In the genomic region with DNA sequence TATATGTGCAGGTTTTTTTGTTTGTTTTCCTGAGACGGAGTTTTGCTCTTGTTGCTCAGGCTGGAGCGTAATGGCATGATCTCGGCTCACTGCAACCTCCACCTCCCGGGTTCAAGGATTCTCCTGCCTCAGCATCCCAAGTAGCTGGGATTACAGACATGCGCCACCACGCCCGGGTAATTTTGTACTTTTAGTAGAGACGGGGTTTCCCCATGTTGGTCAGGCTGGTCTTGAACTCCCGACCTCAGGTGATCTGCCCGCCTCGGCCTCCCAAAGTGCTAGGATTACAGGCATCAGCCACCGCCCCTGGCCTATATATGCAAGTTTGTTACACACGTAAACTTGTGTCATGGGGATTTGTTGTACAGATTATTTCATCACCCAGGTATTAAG, we compare ENCODE assay signal across 11 cellular contexts. TPM values are rescaled to one million over a fixed set of nuclear protein-coding genes. Genes with fewer than 3 reads are reported as not detected.
DNase-seq lines count a peak whose midpoint lies in the region; ATAC-seq and TF ChIP-seq lines count a peak whose summit lies in the region.
"Not testable (repeated sequence)": the region's sequence is repeated elsewhere in the genome, so short reads cannot be mapped to it uniquely, and the experiment has no call there.
"Had no signal": no experiment of that assay in that cellular context is flagged by ENCODE, and none has a peak within 500 bp of the region (broad histone marks: within the 10 kb centered on the region; RNA-seq: fewer than 3 reads in every experiment).

No MANE protein-coding gene starts in this region.

- H3K4me3 Mint-ChIP-seq in CD14-positive monocyte; T-helper 17 cell; activated naive CD4-positive, alpha-beta T cell treated with anti-CD3 and anti-CD28 coated beads for 36 hours; natural killer cell: not testable (repeated sequence)

- H3K27me3 ChIP-seq in HL-60 (ENCODE audit: insufficient read depth, poor library complexity, severe bottlenecking); esophagus squamous epithelium; sigmoid colon: not testable (repeated sequence)

- peaks cover 68% of the 10 kb centered on the region for H3K4me1 Mint-ChIP-seq in CD14-positive monocyte
- H3K4me1 Mint-ChIP-seq in T-helper 17 cell: peaks cover 24% of the 10 kb centered on the region
- H3K4me1 Mint-ChIP-seq in activated naive CD4-positive, alpha-beta T cell treated with anti-CD3 and anti-CD28 coated beads for 36 hours (ENCODE audit: low read depth): peaks cover 42% of the 10 kb centered on the region
- peaks cover 44 to 62% of the 10 kb centered on the region in 2 donors for H3K4me1 Mint-ChIP-seq in natural killer cell

- not testable (repeated sequence) for TF ChIP-seq POLR2A in esophagus squamous epithelium (IDR thresholded peaks at IDR 0.05); sigmoid colon (IDR thresholded peaks at IDR 0.05)

- H3K4me1 ChIP-seq in esophagus squamous epithelium: peaks cover 21 to 33% (median 25%) of the 10 kb centered on the region in 3 donors
- H3K4me1 ChIP-seq in sigmoid colon: peaks cover 0 to 31% (median 25%) of the 10 kb centered on the region in 4 donors

- WGBS in esophagus squamous epithelium, 2 donors: 72% methylated on average over 10 to 13 of the region's 13 CpGs
- WGBS in sigmoid colon, 2 donors: 88 to 90% methylated on average over 13 of the region's 13 CpGs

- TF ChIP-seq CTCF in CD14-positive monocyte (IDR thresholded peaks at IDR 0.05); HL-60 (IDR thresholded peaks at IDR 0.05; ENCODE audit: insufficient read depth, low read length); esophagus squamous epithelium (IDR thresholded peaks at IDR 0.05); natural killer cell (IDR thresholded peaks at IDR 0.05); sigmoid colon (IDR thresholded peaks at IDR 0.05): not testable (repeated sequence)

- H3K9me3 Mint-ChIP-seq in CD14-positive monocyte; activated naive CD4-positive, alpha-beta T cell treated with anti-CD3 and anti-CD28 coated beads for 36 hours; natural killer cell: not testable (repeated sequence)

- CTCF ChIA-PET in activated naive CD4-positive, alpha-beta T cell treated with anti-CD3 and anti-CD28 coated beads for 36 hours (lab: Charles Lee): interaction anchor here (1.5 to 13.2 kb wide), 8 partner anchors 8 to 158 kb away, joined by 7 to 196 read pairs (median 29); a partner anchor contains a TSS

- H3K4me3 ChIP-seq in HL-60 (replicated peaks; ENCODE audit: insufficient read depth, low read length); esophagus squamous epithelium; sigmoid colon: not testable (repeated sequence)

- not testable (repeated sequence) for H3K27me3 Mint-ChIP-seq in CD14-positive monocyte (ENCODE audit: low read depth in 3 of 3); T-helper 17 cell; activated naive CD4-positive, alpha-beta T cell treated with anti-CD3 and anti-CD28 coated beads for 36 hours (ENCODE audit: low read depth); natural killer cell (ENCODE audit: low read depth in 2 of 2)

- H3K36me3 ChIP-seq in esophagus squamous epithelium: peaks cover 8 to 17% (median 12%) of the 10 kb centered on the region in 3 donors
- H3K36me3 ChIP-seq in sigmoid colon: peaks cover 7 to 18% (median 18%) of the 10 kb centered on the region in 4 donors

- H3K27ac Mint-ChIP-seq in CD14-positive monocyte (peak overlapping the region; percentile 88 to 99 (median 96)), T-helper 17 cell (peak overlapping the region; percentile 96), natural killer cell (peak overlapping the region; percentile 92 to 95)
- H3K27ac Mint-ChIP-seq in activated naive CD4-positive, alpha-beta T cell treated with anti-CD3 and anti-CD28 coated beads for 36 hours: peak overlapping the region; percentile 86

- intact Hi-C loops in CD14-positive monocyte (cut with micrococcal nuclease): loop anchor here in 1 of 2 donors (1.0 to 5.0 kb wide), 3 partner anchors 15 to 158 kb away; a partner anchor contains a TSS
- intact Hi-C loops in activated naive CD4-positive, alpha-beta T cell treated with anti-CD3 and anti-CD28 coated beads for 36 hours (cut with micrococcal nuclease): loop anchor here (1.0 to 5.0 kb wide), 7 partner anchors 14 to 143 kb away; a partner anchor contains a TSS
- intact Hi-C loops in esophagus squamous epithelium (cut with DNase I): loop anchor here (5.0 to 10.0 kb wide), 2 partner anchors 68 to 150 kb away; no protein-coding TSS in a partner anchor
- intact Hi-C loops in natural killer cell (cut with micrococcal nuclease): loop anchor here (1.0 to 5.0 kb wide), 6 partner anchors 7 to 143 kb away; a partner anchor contains a TSS
- intact Hi-C loops in sigmoid colon (cut with DNase I): loop anchor here (5.0 kb wide), 1 partner anchor 83 kb away; a partner anchor contains a TSS

- TF ChIP-seq EP300 in sigmoid colon (IDR thresholded peaks at IDR 0.05): not testable (repeated sequence)

- not testable (repeated sequence) for H3K9me3 ChIP-seq in T-helper 17 cell (ENCODE audit: control insufficient read depth, low read length, poor library complexity, severe bottlenecking); esophagus squamous epithelium; sigmoid colon

- H3K27ac ChIP-seq in HL-60 (replicated peaks) (peak overlapping the region; percentile 24; the same call in 1 of the 2 replicates), esophagus squamous epithelium (peak overlapping the region in 3 of 4 donors; percentile 72 to 83 (median 78)), sigmoid colon (peak overlapping the region in 3 of 4 donors; percentile 75 to 76 (median 76))

- DNase-seq in CD14-positive monocyte (ENCODE audit: low spot score); HL-60 (ENCODE audit: low read depth in 1 of 2, low spot score in 1 of 2); T-helper 17 cell; activated naive CD4-positive, alpha-beta T cell treated with anti-CD3 and anti-CD28 coated beads for 36 hours; esophagus squamous epithelium (lab: John Stamatoyannopoulos, UW); natural killer cell; sigmoid colon: not testable (repeated sequence)

- peaks cover 49 to 55% of the 10 kb centered on the region in 2 donors for H3K36me3 Mint-ChIP-seq in CD14-positive monocyte
- H3K36me3 Mint-ChIP-seq in T-helper 17 cell (ENCODE audit: low read depth); natural killer cell: not testable (repeated sequence)
- peaks cover 22% of the 10 kb centered on the region for H3K36me3 Mint-ChIP-seq in activated naive CD4-positive, alpha-beta T cell treated with anti-CD3 and anti-CD28 coated beads for 36 hours (ENCODE audit: low read depth)

- not testable (repeated sequence) for ATAC-seq in T-helper 17 cell, natural killer cell

RNA-seq across cellular contexts. Expression of a gene that starts 1.2 kb away (rescaled TPM):
- polyA plus RNA-seq in CD14-positive monocyte (1 to 10 TPM; 3.8 to 5.2 TPM), sigmoid colon (10 to 100 TPM; 15.0 to 23.1 (median 18.5) TPM)
- total RNA-seq in T-helper 17 cell (1 to 10 TPM; 5.4 to 6.9 TPM), esophagus squamous epithelium (10 to 100 TPM in 2 of 4 donors, 1 to 10 TPM in 2; 7.6 to 23.9 (median 10.2) TPM), natural killer cell (10 to 100 TPM; 16.6 to 23.6 (median 22.8) TPM), sigmoid colon (10 to 100 TPM; 12.6 to 20.2 (median 14.8) TPM)
- 10 to 100 TPM; 13.2 to 14.3 TPM for total RNA-seq in activated naive CD4-positive, alpha-beta T cell treated with anti-CD3 and anti-CD28 coated beads for 36 hours

RNA-seq across cellular contexts. Expression of a gene that starts 1.3 kb away (rescaled TPM):
- polyA plus RNA-seq in CD14-positive monocyte (not detected), sigmoid colon (under 1 TPM in 1 of 3 donors, not detected in 2; 0.26 TPM)
- total RNA-seq in T-helper 17 cell (not detected), esophagus squamous epithelium (not detected), natural killer cell (not detected), sigmoid colon (not detected)
- total RNA-seq in activated naive CD4-positive, alpha-beta T cell treated with anti-CD3 and anti-CD28 coated beads for 36 hours: not detected
- total RNA-seq: A673; CD8-positive, alpha-beta memory T cell; HT1080; M059J had no signal
- polyA plus RNA-seq: CD8-positive, alpha-beta memory T cell had no signal

RNA-seq across cellular contexts. Expression of a gene that starts 9.6 kb away (rescaled TPM):
- 1,000 to 10,000 TPM; 2,686 to 4,191 TPM for polyA plus RNA-seq in CD14-positive monocyte
- total RNA-seq in T-helper 17 cell: 10 to 100 TPM in 1 of 2 donors, 1 to 10 TPM in 1; 8.3 to 12.3 TPM
- total RNA-seq in activated naive CD4-positive, alpha-beta T cell treated with anti-CD3 and anti-CD28 coated beads for 36 hours: 1 to 10 TPM in 1 of 2 experiments, under 1 TPM in 1; 0.74 to 1.6 TPM
- 10 to 100 TPM in 2 of 4 donors, 1 to 10 TPM in 2; 1.6 to 50.4 (median 25.4) TPM for total RNA-seq in esophagus squamous epithelium
- total RNA-seq in natural killer cell: 100 to 1,000 TPM; 226 to 281 (median 259) TPM
- total RNA-seq in sigmoid colon: 10 to 100 TPM; 14.4 to 86.4 (median 56.9) TPM
- 100 to 1,000 TPM in 1 of 3 donors, 10 to 100 TPM in 2; 77.7 to 243 (median 80.5) TPM for polyA plus RNA-seq in sigmoid colon
- total RNA-seq: M059J had no signal

RNA-seq across cellular contexts. Expression of a gene that starts 13.3 kb away (rescaled TPM):
- not detected for polyA plus RNA-seq in CD14-positive monocyte
- not detected for total RNA-seq in T-helper 17 cell
- total RNA-seq in activated naive CD4-positive, alpha-beta T cell treated with anti-CD3 and anti-CD28 coated beads for 36 hours: not detected
- not detected for total RNA-seq in esophagus squamous epithelium
- not detected for total RNA-seq in natural killer cell
- not detected for total RNA-seq in sigmoid colon
- polyA plus RNA-seq in sigmoid colon: under 1 TPM in 1 of 3 donors, not detected in 2; 0.13 TPM
- total RNA-seq: A673; CD8-positive, alpha-beta memory T cell; HT1080; M059J had no signal
- polyA plus RNA-seq: CD8-positive, alpha-beta memory T cell had no signal

RNA-seq across cellular contexts. Expression of a gene that starts 22.5 kb away (rescaled TPM):
- polyA plus RNA-seq in CD14-positive monocyte (100 to 1,000 TPM; 101 to 119 TPM), sigmoid colon (100 to 1,000 TPM; 113 to 194 (median 123) TPM)
- total RNA-seq in T-helper 17 cell (10 to 100 TPM; 57.1 to 58.5 TPM), esophagus squamous epithelium (100 to 1,000 TPM in 2 of 4 donors, 10 to 100 TPM in 2; 77.7 to 140 (median 93.7) TPM), natural killer cell (10 to 100 TPM; 74.7 to 88.8 (median 84.7) TPM), sigmoid colon (100 to 1,000 TPM in 1 of 4 donors, 10 to 100 TPM in 3; 79.6 to 113 (median 92.6) TPM)
- total RNA-seq in activated naive CD4-positive, alpha-beta T cell treated with anti-CD3 and anti-CD28 coated beads for 36 hours: 100 to 1,000 TPM; 126 to 130 TPM

Comparison
In these comparisons a context has a peak if more than half of its experiments do, and no peak if none do; other contexts are left out.
1. H3K27ac ChIP-seq: peak in every context shown above with its lines; median percentile 78 in esophagus squamous epithelium; 76 in sigmoid colon; 24 in HL-60.